ENCODE assay signal across 13 cellular contexts in the genomic region with DNA sequence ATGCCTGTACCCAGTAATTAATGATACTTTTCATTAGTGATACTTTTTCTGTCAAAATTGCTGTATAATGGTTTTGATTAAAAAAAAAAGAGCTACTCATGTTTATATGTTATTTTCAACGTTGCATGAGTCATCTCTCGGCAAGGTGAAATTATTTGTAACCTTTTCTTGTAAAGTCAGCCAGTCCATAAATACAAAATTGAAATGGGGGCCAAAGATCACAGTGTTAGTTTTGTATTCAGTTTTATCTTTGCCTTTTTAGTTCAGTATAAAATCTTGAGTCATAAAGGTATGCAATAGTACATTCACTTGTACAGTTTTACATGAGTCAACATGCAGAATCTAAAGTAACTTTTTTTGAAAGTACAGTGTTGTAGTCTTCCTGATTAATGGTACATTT. TPM values are rescaled to one million over a fixed set of nuclear protein-coding genes. Genes with fewer than 3 reads are reported as not detected.
A peak's percentile ranks its signal among the peaks of the same experiment; 100 is the strongest.
DNase-seq lines count a peak whose midpoint lies in the region; ATAC-seq, FAIRE-seq and TF ChIP-seq lines count a peak whose summit lies in the region.
"Had no signal": no experiment of that assay in that cellular context is flagged by ENCODE, and none has a peak within 500 bp of the region (broad histone marks: within the 10 kb centered on the region; RNA-seq: fewer than 3 reads in every experiment).

No MANE protein-coding gene starts in this region.

- H3K4me3 ChIP-seq in left ventricle myocardium inferior (peak overlapping the region; percentile 92), mesodermal cell (ENCODE audit: extremely low read depth, insufficient read depth, low read length, poor library complexity, severe bottlenecking) (peak overlapping the region; percentile 94), urinary bladder (ENCODE audit: low read depth, low read length) (no peak overlapping the region)
- H3K4me3 ChIP-seq: GM23338 had no signal

- H3K4me1 Mint-ChIP-seq in endothelial cell (ENCODE audit: unreplicated experiment): peaks cover 51% of the 10 kb centered on the region
- H3K4me1 Mint-ChIP-seq in activated CD8-positive, alpha-beta T cell treated with anti-CD3 and anti-CD28 coated beads for 36 hours (ENCODE audit: low read depth): peaks cover 49% of the 10 kb centered on the region

- H3K27ac ChIP-seq in left ventricle myocardium inferior (replicated peaks): peak overlapping the region; percentile 98
- H3K27ac ChIP-seq in mesodermal cell (ENCODE audit: low read depth, low read length, severe bottlenecking): no peak overlapping the region
- H3K27ac ChIP-seq in urinary bladder (ENCODE audit: low read depth): peak overlapping the region; percentile 6

- H3K4me1 ChIP-seq in left ventricle myocardium inferior: peaks cover 93% of the 10 kb centered on the region
- H3K4me1 ChIP-seq in mesodermal cell (ENCODE audit: control insufficient read depth, insufficient read depth, low read length, poor library complexity, severe bottlenecking): peaks cover 4% of the 10 kb centered on the region
- no peaks in the 10 kb centered on the region for H3K4me1 ChIP-seq in urinary bladder (ENCODE audit: insufficient read depth)

- H3K9me3 ChIP-seq in left ventricle myocardium inferior (replicated peaks): no peaks in the 10 kb centered on the region
- no peaks in the 10 kb centered on the region for H3K9me3 ChIP-seq in mesodermal cell (ENCODE audit: control insufficient read depth, low read length)
- H3K9me3 ChIP-seq: adrenal gland had no signal

- peaks cover 6% of the 10 kb centered on the region for H3K27me3 Mint-ChIP-seq in endothelial cell (ENCODE audit: unreplicated experiment)
- H3K27me3 Mint-ChIP-seq in activated CD8-positive, alpha-beta T cell treated with anti-CD3 and anti-CD28 coated beads for 36 hours: peaks cover 58% of the 10 kb centered on the region

- TF ChIP-seq CTCF in left ventricle myocardium inferior (IDR thresholded peaks at IDR 0.05; ENCODE audit: borderline replicate concordance): no peak
- no peak for TF ChIP-seq CTCF in endothelial cell (IDR thresholded peaks at IDR 0.05; ENCODE audit: unreplicated experiment)
- no peak for TF ChIP-seq CTCF in activated CD8-positive, alpha-beta T cell treated with anti-CD3 and anti-CD28 coated beads for 36 hours (IDR thresholded peaks at IDR 0.05)

- WGBS in mesodermal cell (ENCODE audit: insufficient coverage in 2 of 2), 2 experiments: 100% methylated on average over 1 of the region's 2 CpGs; no CpG with 5 or more reads in 1 of the 2 experiments
- WGBS in urinary bladder: 15% methylated on average over 2 of the region's 2 CpGs

- POLR2A ChIA-PET in activated CD8-positive, alpha-beta T cell treated with anti-CD3 and anti-CD28 coated beads for 36 hours (lab: Charles Lee): no interaction called here

- no peak for DNase-seq in left ventricle myocardium inferior
- DNase-seq in left ventricle myocardium superior: no peak
- DNase-seq in endothelial cell (ENCODE audit: low spot score): no peak
- no peak for DNase-seq in urothelium cell line (ENCODE audit: low spot score)
- DNase-seq in activated CD8-positive, alpha-beta T cell treated with anti-CD3 and anti-CD28 coated beads for 36 hours: no peak
- DNase-seq: adrenal gland; immature natural killer cell; naive thymus-derived CD8-positive, alpha-beta T cell; NCI-H1048 had no signal

- ATAC-seq in left ventricle myocardium superior: no peak
- ATAC-seq in activated CD8-positive, alpha-beta T cell treated with anti-CD3 and anti-CD28 coated beads for 36 hours: no peak
- ATAC-seq in HG03520 (IDR thresholded peaks at IDR 0.05; ENCODE audit: unreplicated experiment): no peak
- ATAC-seq: GM23338; naive thymus-derived CD8-positive, alpha-beta T cell had no signal

- CTCF ChIA-PET in activated CD8-positive, alpha-beta T cell treated with anti-CD3 and anti-CD28 coated beads for 36 hours (lab: Charles Lee): interaction anchor here (1.4 to 1.6 kb wide), 2 partner anchors 16 to 232 kb away, joined by 3 to 4 read pairs; no protein-coding TSS in a partner anchor

- H3K27me3 ChIP-seq in left ventricle myocardium inferior (ENCODE audit: low read depth): no peaks in the 10 kb centered on the region
- H3K27me3 ChIP-seq: adrenal gland had no signal

- H3K36me3 Mint-ChIP-seq in endothelial cell (ENCODE audit: low read depth, unreplicated experiment): peaks cover 11% of the 10 kb centered on the region
- peaks cover 3% of the 10 kb centered on the region for H3K36me3 Mint-ChIP-seq in activated CD8-positive, alpha-beta T cell treated with anti-CD3 and anti-CD28 coated beads for 36 hours (ENCODE audit: low read depth)

- peak overlapping the region; percentile 98 for H3K27ac Mint-ChIP-seq in endothelial cell (ENCODE audit: unreplicated experiment)
- no peak overlapping the region for H3K27ac Mint-ChIP-seq in activated CD8-positive, alpha-beta T cell treated with anti-CD3 and anti-CD28 coated beads for 36 hours
- H3K27ac Mint-ChIP-seq: GM23338; immature natural killer cell; naive thymus-derived CD8-positive, alpha-beta T cell had no signal

- no peak for FAIRE-seq in urothelium cell line (lab: Jason Lieb, UNC)

- no peaks in the 10 kb centered on the region for H3K9me3 Mint-ChIP-seq in endothelial cell (ENCODE audit: unreplicated experiment)
- H3K9me3 Mint-ChIP-seq in activated CD8-positive, alpha-beta T cell treated with anti-CD3 and anti-CD28 coated beads for 36 hours: peaks cover 5% of the 10 kb centered on the region
- H3K9me3 Mint-ChIP-seq: GM23338 had no signal

- H3K4me3 Mint-ChIP-seq in endothelial cell (ENCODE audit: unreplicated experiment): peak overlapping the region; percentile 21
- no peak overlapping the region for H3K4me3 Mint-ChIP-seq in activated CD8-positive, alpha-beta T cell treated with anti-CD3 and anti-CD28 coated beads for 36 hours
- H3K4me3 Mint-ChIP-seq: naive thymus-derived CD8-positive, alpha-beta T cell had no signal

- H3K36me3 ChIP-seq in left ventricle myocardium inferior (no peaks in the 10 kb centered on the region), mesodermal cell (ENCODE audit: control insufficient read depth, insufficient read depth, low read length) (no peaks in the 10 kb centered on the region), urinary bladder (ENCODE audit: insufficient read depth) (no peaks in the 10 kb centered on the region)
- H3K36me3 ChIP-seq: adrenal gland had no signal

- intact Hi-C loops in left ventricle myocardium inferior (cut with micrococcal nuclease) (no loop called here), left ventricle myocardium superior (cut with micrococcal nuclease) (loop anchor here (10.0 kb wide), 1 partner anchor 54 kb away; no protein-coding TSS in a partner anchor)
- intact Hi-C loops in activated CD8-positive, alpha-beta T cell treated with anti-CD3 and anti-CD28 coated beads for 36 hours (cut with micrococcal nuclease): no loop called here

RNA-seq across cellular contexts. Expression of a gene that starts 4.3 kb away (rescaled TPM):
- total RNA-seq in left ventricle myocardium inferior: 92.9 TPM
- 92.5 TPM for total RNA-seq in left ventricle myocardium superior
- 128 TPM for total RNA-seq in endothelial cell (ENCODE audit: unreplicated experiment)
- 43.3 TPM for polyA plus RNA-seq in mesodermal cell (2013, experiment 1 of 2)
- 40.8 TPM for polyA plus RNA-seq in mesodermal cell (2013, experiment 2 of 2)
- total RNA-seq in urinary bladder: 167 TPM
- polyA plus RNA-seq in urinary bladder: 33.7 TPM
- total RNA-seq in activated CD8-positive, alpha-beta T cell treated with anti-CD3 and anti-CD28 coated beads for 36 hours: 10 to 100 TPM in 1 of 2 experiments, 1 to 10 TPM in 1; 9.6 to 10.2 TPM

RNA-seq across cellular contexts. Expression of a gene that starts 15.4 kb away (rescaled TPM):
- total RNA-seq in left ventricle myocardium inferior: 9.7 TPM
- 9.1 TPM for total RNA-seq in left ventricle myocardium superior
- total RNA-seq in endothelial cell (ENCODE audit: unreplicated experiment): 15.2 TPM
- polyA plus RNA-seq in mesodermal cell (2013, experiment 1 of 2): 14.9 TPM
- 11.5 TPM for polyA plus RNA-seq in mesodermal cell (2013, experiment 2 of 2)
- total RNA-seq in urinary bladder: 11.2 TPM
- 4.6 TPM for polyA plus RNA-seq in urinary bladder
- total RNA-seq in activated CD8-positive, alpha-beta T cell treated with anti-CD3 and anti-CD28 coated beads for 36 hours: under 1 TPM; 0.36 to 0.83 TPM
- polyA plus RNA-seq: immature natural killer cell; naive thymus-derived CD8-positive, alpha-beta T cell had no signal
